In genomic region chr17:7841622-7842379, GRCh38 we compare ENCODE assay signal across 1 cellular context.
A peak's percentile ranks its signal among the peaks of the same experiment; 100 is the strongest.
TF ChIP-seq lines count a peak whose summit lies in the region.

No MANE protein-coding gene starts in this region.

TF ChIP-seq in A549, 52 proteins besides CTCF, POLR2A, EP300 and RAD21 (continued from another document):
- peak; percentile 81 for TF ChIP-seq FOSL2 (IDR thresholded peaks at IDR 0.05)
- peak; percentile 74 for TF ChIP-seq FOSL2 (CRISPR knock-in tag; IDR thresholded peaks at IDR 0.05)
- TF ChIP-seq E2F6 (IDR thresholded peaks at IDR 0.05; ENCODE audit: borderline replicate concordance, low read depth), result no peak
- no peak for TF ChIP-seq ATOH8 (CRISPR knock-in tag; IDR thresholded peaks at IDR 0.05; ENCODE audit: low read depth)
- no peak; the same call in 1 of the 2 replicates for TF ChIP-seq PHF8 (IDR thresholded peaks at IDR 0.05; ENCODE audit: borderline replicate concordance, low read depth)
- TF ChIP-seq NFE2L2 (conservative IDR thresholded peaks at IDR 0.05; ENCODE audit: low read length), result peak; percentile 30; the same call in 1 of the 2 replicates
- no peak for TF ChIP-seq ZSCAN20 (CRISPR knock-in tag; IDR thresholded peaks at IDR 0.05)
- TF ChIP-seq CBX8 (IDR thresholded peaks at IDR 0.05), result no peak
- TF ChIP-seq HOXA7 (CRISPR knock-in tag; IDR thresholded peaks at IDR 0.05), result no peak
- no peak for TF ChIP-seq PBX3 (IDR thresholded peaks at IDR 0.05)
- peak; percentile 67; the same call in 1 of the 2 replicates for TF ChIP-seq POLR2AphosphoS2 (conservative IDR thresholded peaks at IDR 0.05; ENCODE audit: low read length)
- no peak for TF ChIP-seq RNF2 (IDR thresholded peaks at IDR 0.05; ENCODE audit: borderline replicate concordance, low read depth)
- no peak for TF ChIP-seq NR3C1 (IDR thresholded peaks at IDR 0.05)
- TF ChIP-seq BHLHE40 (IDR thresholded peaks at IDR 0.05; ENCODE audit: low read depth, low read length), result peak; percentile 85
- peak; percentile 21; the same call in 1 of the 2 replicates for TF ChIP-seq GATA3 (IDR thresholded peaks at IDR 0.05; ENCODE audit: borderline replicate concordance)
- peak; percentile 69; the same call in 1 of the 2 replicates for TF ChIP-seq JUNB (IDR thresholded peaks at IDR 0.05)
- TF ChIP-seq EHF (CRISPR knock-in tag; IDR thresholded peaks at IDR 0.05), result no peak
- no peak for TF ChIP-seq MAZ (IDR thresholded peaks at IDR 0.05; ENCODE audit: borderline replicate concordance, low read depth, low read length)
- TF ChIP-seq SREBF2 (IDR thresholded peaks at IDR 0.05), result no peak
- TF ChIP-seq REST (IDR thresholded peaks at IDR 0.05), result peak; percentile 20; the same call in 1 of the 2 replicates
- no peak for TF ChIP-seq EHMT2 (IDR thresholded peaks at IDR 0.05; ENCODE audit: low read depth)
- peak; percentile 80 for TF ChIP-seq TFCP2L1 (CRISPR knock-in tag; IDR thresholded peaks at IDR 0.05)
- no peak for TF ChIP-seq HDAC2 (IDR thresholded peaks at IDR 0.05)
- TF ChIP-seq CBX2 (IDR thresholded peaks at IDR 0.05; ENCODE audit: borderline replicate concordance, low read depth), result no peak
- TF ChIP-seq USF2 (IDR thresholded peaks at IDR 0.05), result peak; percentile 65
- no peak for TF ChIP-seq HOXB5 (CRISPR knock-in tag; IDR thresholded peaks at IDR 0.05)
- no peak for TF ChIP-seq FOXS1 (CRISPR knock-in tag; IDR thresholded peaks at IDR 0.05)
- TF ChIP-seq KDM1A (IDR thresholded peaks at IDR 0.05; ENCODE audit: low read depth), result no peak
- no peak for TF ChIP-seq HMGXB4 (CRISPR knock-in tag; IDR thresholded peaks at IDR 0.05; ENCODE audit: borderline replicate concordance)
- no peak for TF ChIP-seq ZNF302 (CRISPR knock-in tag; IDR thresholded peaks at IDR 0.05)
- peak; percentile 53 for TF ChIP-seq SMC3 (IDR thresholded peaks at IDR 0.05)
